In genomic region chr12:1716911-1717310, GRCh38 we compare ENCODE assay signal across 2 cellular contexts.
TF ChIP-seq lines count a peak whose summit lies in the region.

No MANE protein-coding gene starts in this region.

TF ChIP-seq in IMR-90, 13 proteins besides CTCF, POLR2A, EP300 and RAD21:
- no peak for TF ChIP-seq SMC3 (IDR thresholded peaks at IDR 0.05; ENCODE audit: low read depth, low read length)
- TF ChIP-seq BHLHE40 (IDR thresholded peaks at IDR 0.05; ENCODE audit: low read depth, low read length) = no peak
- TF ChIP-seq CEBPB (IDR thresholded peaks at IDR 0.05; ENCODE audit: low read depth, low read length) = no peak
- no peak for TF ChIP-seq CHD1 (IDR thresholded peaks at IDR 0.05; ENCODE audit: low read depth, low read length)
- no peak for TF ChIP-seq NFE2L2 (IDR thresholded peaks at IDR 0.05; ENCODE audit: low read depth, low read length)
- no peak for TF ChIP-seq FOS (IDR thresholded peaks at IDR 0.05; ENCODE audit: low read depth, low read length)
- TF ChIP-seq RCOR1 (IDR thresholded peaks at IDR 0.05; ENCODE audit: insufficient replicate concordance, low read length) = no peak
- no peak for TF ChIP-seq RFX5 (IDR thresholded peaks at IDR 0.05; ENCODE audit: low read depth, low read length)
- no peak for TF ChIP-seq MAFK (IDR thresholded peaks at IDR 0.05; ENCODE audit: low read depth, low read length)
- no peak for TF ChIP-seq ELK1 (IDR thresholded peaks at IDR 0.05; ENCODE audit: borderline replicate concordance, low read depth, low read length)
- no peak for TF ChIP-seq MAZ (IDR thresholded peaks at IDR 0.05; ENCODE audit: borderline replicate concordance, low read depth, low read length)
- TF ChIP-seq, protein P1, sequence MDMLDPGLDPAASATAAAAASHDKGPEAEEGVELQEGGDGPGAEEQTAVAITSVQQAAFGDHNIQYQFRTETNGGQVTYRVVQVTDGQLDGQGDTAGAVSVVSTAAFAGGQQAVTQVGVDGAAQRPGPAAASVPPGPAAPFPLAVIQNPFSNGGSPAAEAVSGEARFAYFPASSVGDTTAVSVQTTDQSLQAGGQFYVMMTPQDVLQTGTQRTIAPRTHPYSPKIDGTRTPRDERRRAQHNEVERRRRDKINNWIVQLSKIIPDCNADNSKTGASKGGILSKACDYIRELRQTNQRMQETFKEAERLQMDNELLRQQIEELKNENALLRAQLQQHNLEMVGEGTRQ (IDR thresholded peaks at IDR 0.05; ENCODE audit: low read depth, low read length) = no peak
- TF ChIP-seq MXI1 (IDR thresholded peaks at IDR 0.05; ENCODE audit: borderline replicate concordance, low read depth, low read length) = no peak

TF ChIP-seq in GM12878, 131 proteins besides CTCF, POLR2A, EP300 and RAD21:
- TF ChIP-seq RCOR1 (conservative IDR thresholded peaks at IDR 0.05; ENCODE audit: low read depth, low read length) (no peak), SIN3A (IDR thresholded peaks at IDR 0.05; ENCODE audit: low read depth, low read length) (no peak), BMI1 (IDR thresholded peaks at IDR 0.05; ENCODE audit: borderline replicate concordance) (no peak), MYB (IDR thresholded peaks at IDR 0.05; ENCODE audit: borderline replicate concordance, low read depth, low read length) (no peak), ELK1 (IDR thresholded peaks at IDR 0.05; ENCODE audit: low read depth, low read length) (no peak), CHD2 (IDR thresholded peaks at IDR 0.05; ENCODE audit: borderline replicate concordance, low read depth, low read length) (no peak)
- TF ChIP-seq, protein P2, sequence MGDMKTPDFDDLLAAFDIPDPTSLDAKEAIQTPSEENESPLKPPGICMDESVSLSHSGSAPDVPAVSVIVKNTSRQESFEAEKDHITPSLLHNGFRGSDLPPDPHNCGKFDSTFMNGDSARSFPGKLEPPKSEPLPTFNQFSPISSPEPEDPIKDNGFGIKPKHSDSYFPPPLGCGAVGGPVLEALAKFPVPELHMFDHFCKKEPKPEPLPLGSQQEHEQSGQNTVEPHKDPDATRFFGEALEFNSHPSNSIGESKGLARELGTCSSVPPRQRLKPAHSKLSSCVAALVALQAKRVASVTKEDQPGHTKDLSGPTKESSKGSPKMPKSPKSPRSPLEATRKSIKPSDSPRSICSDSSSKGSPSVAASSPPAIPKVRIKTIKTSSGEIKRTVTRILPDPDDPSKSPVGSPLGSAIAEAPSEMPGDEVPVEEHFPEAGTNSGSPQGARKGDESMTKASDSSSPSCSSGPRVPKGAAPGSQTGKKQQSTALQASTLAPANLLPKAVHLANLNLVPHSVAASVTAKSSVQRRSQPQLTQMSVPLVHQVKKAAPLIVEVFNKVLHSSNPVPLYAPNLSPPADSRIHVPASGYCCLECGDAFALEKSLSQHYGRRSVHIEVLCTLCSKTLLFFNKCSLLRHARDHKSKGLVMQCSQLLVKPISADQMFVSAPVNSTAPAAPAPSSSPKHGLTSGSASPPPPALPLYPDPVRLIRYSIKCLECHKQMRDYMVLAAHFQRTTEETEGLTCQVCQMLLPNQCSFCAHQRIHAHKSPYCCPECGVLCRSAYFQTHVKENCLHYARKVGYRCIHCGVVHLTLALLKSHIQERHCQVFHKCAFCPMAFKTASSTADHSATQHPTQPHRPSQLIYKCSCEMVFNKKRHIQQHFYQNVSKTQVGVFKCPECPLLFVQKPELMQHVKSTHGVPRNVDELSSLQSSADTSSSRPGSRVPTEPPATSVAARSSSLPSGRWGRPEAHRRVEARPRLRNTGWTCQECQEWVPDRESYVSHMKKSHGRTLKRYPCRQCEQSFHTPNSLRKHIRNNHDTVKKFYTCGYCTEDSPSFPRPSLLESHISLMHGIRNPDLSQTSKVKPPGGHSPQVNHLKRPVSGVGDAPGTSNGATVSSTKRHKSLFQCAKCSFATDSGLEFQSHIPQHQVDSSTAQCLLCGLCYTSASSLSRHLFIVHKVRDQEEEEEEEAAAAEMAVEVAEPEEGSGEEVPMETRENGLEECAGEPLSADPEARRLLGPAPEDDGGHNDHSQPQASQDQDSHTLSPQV (IDR thresholded peaks at IDR 0.05) = no peak
